In genomic region chr18:21769206-21769605, GRCh38 we compare ENCODE assay signal across 22 cellular contexts. TPM values are rescaled to one million over a fixed set of nuclear protein-coding genes. Genes with fewer than 3 reads are reported as not detected.
DNase-seq lines count a peak whose midpoint lies in the region; ATAC-seq, FAIRE-seq and TF ChIP-seq lines count a peak whose summit lies in the region.
"Had no signal": no experiment of that assay in that cellular context is flagged by ENCODE, and none has a peak within 500 bp of the region (broad histone marks: within the 10 kb centered on the region; RNA-seq: fewer than 3 reads in every experiment).

No MANE protein-coding gene starts in this region.

- H2AFZ ChIP-seq in osteoblast (ENCODE audit: low read length) = no peak overlapping the region

- H3K27ac ChIP-seq in osteoblast (ENCODE audit: low read depth, low read length) = peak overlapping the region; percentile 47
- H3K27ac ChIP-seq: BLaER1, HL-60, RWPE1 had no signal

- H3K4me1 ChIP-seq in osteoblast (ENCODE audit: insufficient read depth, low read length) = peaks cover 9% of the 10 kb centered on the region
- H3K4me1 ChIP-seq: BLaER1 had no signal

- no peaks in the 10 kb centered on the region for H3K9me3 Mint-ChIP-seq in T-cell
- H3K9me3 Mint-ChIP-seq: CD4-positive, alpha-beta memory T cell; IgD-negative memory B cell had no signal

- CTCF ChIA-PET in T-cell (lab: Charles Lee) = interaction anchor here in 1 of 2 donors (0.8 kb wide), 1 partner anchor 10 kb away, joined by 3 read pairs; no protein-coding TSS in a partner anchor

- H3K27me3 ChIP-seq in bronchial epithelial cell (ENCODE audit: control insufficient read depth, insufficient read depth, low read length) (no peaks in the 10 kb centered on the region), osteoblast (ENCODE audit: insufficient read depth, low read length) (no peaks in the 10 kb centered on the region)
- H3K27me3 ChIP-seq: BLaER1 had no signal

- TF ChIP-seq CTCF in bronchial epithelial cell (IDR thresholded peaks at IDR 0.05; ENCODE audit: insufficient read depth, low read length, severe bottlenecking) = no peak
- TF ChIP-seq CTCF in osteoblast (IDR thresholded peaks at IDR 0.05; ENCODE audit: extremely low read depth, low read depth, low read length) = no peak

- DNase-seq in AG20443 (ENCODE audit: low spot score) (peak; percentile 20), LHCN-M2 (ENCODE audit: low read depth) (peak; percentile 14), bronchial epithelial cell (ENCODE audit: low read depth) (no peak), osteoblast (ENCODE audit: insufficient read length, low spot score, missing footprints) (peak; percentile 10), T-cell (no peak), foreskin melanocyte (no peak), T-helper 9 cell (no peak)
- DNase-seq: Calu3; CD4-positive, alpha-beta memory T cell; H7; Kasumi-1; NCI-H1092 treated with DMSO at 0.1 percent for 48 hours; NCI-H146; NCI-H2081; NCI-H510A; NCI-H774; SIG-M5 had no signal

- POLR2A ChIA-PET in T-cell (lab: Charles Lee) = no interaction called here

- H3K79me2 ChIP-seq in osteoblast (ENCODE audit: insufficient read depth, low read length) = peaks cover 19% of the 10 kb centered on the region

- no peaks in the 10 kb centered on the region for H3K27me3 Mint-ChIP-seq in T-cell
- H3K27me3 Mint-ChIP-seq: CD4-positive, alpha-beta memory T cell; IgD-negative memory B cell had no signal

- peaks cover 0 to 2% (median 0%) of the 10 kb centered on the region in 3 donors for H3K4me1 Mint-ChIP-seq in T-cell

- peak overlapping the region; percentile 42 for H3K4me2 ChIP-seq in osteoblast (ENCODE audit: insufficient read depth, low read length)
- H3K4me2 ChIP-seq: BLaER1 had no signal

- H3K36me3 Mint-ChIP-seq in T-cell = peaks cover 57% of the 10 kb centered on the region

- no peak overlapping the region for H3K4me3 Mint-ChIP-seq in T-cell
- H3K4me3 Mint-ChIP-seq: CD4-positive, alpha-beta memory T cell; IgD-negative memory B cell had no signal

- peaks cover 4% of the 10 kb centered on the region for H4K20me1 ChIP-seq in osteoblast (ENCODE audit: insufficient read depth, low read length)

- no peak overlapping the region for H3K27ac Mint-ChIP-seq in T-cell
- H3K27ac Mint-ChIP-seq: IgD-negative memory B cell had no signal

- ATAC-seq in T-cell (replicated peaks in 1 of 4) (no peak), GM19023 (IDR thresholded peaks at IDR 0.05; ENCODE audit: unreplicated experiment) (no peak)

- H3K4me3 ChIP-seq in bronchial epithelial cell (ENCODE audit: low read depth, low read length) (no peak overlapping the region), osteoblast (ENCODE audit: insufficient read depth, low read length) (no peak overlapping the region)
- H3K4me3 ChIP-seq: BLaER1 had no signal

- no peaks in the 10 kb centered on the region for H3K9me3 ChIP-seq in osteoblast (ENCODE audit: low read depth, low read length)

- FAIRE-seq in bronchial epithelial cell (lab: Jason Lieb, UNC) = peak; percentile 36

- H3K36me3 ChIP-seq in bronchial epithelial cell (ENCODE audit: control insufficient read depth, insufficient read depth, low read length) (peaks cover 8% of the 10 kb centered on the region), osteoblast (ENCODE audit: insufficient read depth, low read length) (peaks cover 45% of the 10 kb centered on the region)

RNA-seq across cellular contexts. Expression of gene MIB1, which starts 28.6 kb away (rescaled TPM):
- 32.1 and 35.3 TPM in 2 replicates for total RNA-seq in LHCN-M2 (2014; rRNA removed)
- 5.2 TPM for polyA plus RNA-seq in LHCN-M2 (2012)
- total RNA-seq in bronchial epithelial cell = 82.3 and 95.3 TPM in 2 replicates
- 56.9 and 64.4 TPM in 2 replicates for total RNA-seq in osteoblast
- 10 to 100 TPM; 23.5 to 46.1 (median 34.3) TPM for total RNA-seq in T-cell

Comparison
In these comparisons a context has a peak if more than half of its experiments do, and no peak if none do; other contexts are left out.
1. DNase-seq: peak in AG20443 (single experiment), LHCN-M2 (single experiment) and osteoblast (single experiment); none in bronchial epithelial cell (single experiment), T-cell (0 of 34), foreskin melanocyte (single experiment) and T-helper 9 cell (single experiment).